Comparison of ENCODE assay signal across 7 cellular contexts in the genomic region with DNA sequence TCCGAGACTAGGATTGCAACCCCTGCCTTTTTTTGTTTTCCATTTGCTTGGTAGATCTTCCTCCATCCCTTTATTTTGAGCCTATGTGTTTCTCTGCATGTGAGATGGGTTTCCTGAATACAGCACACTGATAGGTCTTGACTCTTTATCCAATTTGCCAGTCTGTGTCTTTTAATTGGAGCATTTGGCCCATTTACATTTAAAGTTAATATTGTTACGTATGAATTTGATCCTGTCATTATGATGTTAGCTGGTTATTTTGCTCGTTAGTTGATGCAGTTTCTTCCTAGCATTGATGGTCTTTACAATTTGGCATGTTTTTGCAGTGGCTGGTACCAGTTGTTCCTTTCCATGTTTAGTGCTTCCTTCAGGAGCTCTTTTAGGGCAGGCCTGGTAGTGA. TPM values are rescaled to one million over a fixed set of nuclear protein-coding genes. Genes with fewer than 3 reads are reported as not detected.
A peak's percentile ranks its signal among the peaks of the same experiment; 100 is the strongest.
DNase-seq lines count a peak whose midpoint lies in the region; ATAC-seq, FAIRE-seq and TF ChIP-seq lines count a peak whose summit lies in the region.
"Not testable (repeated sequence)": the region's sequence is repeated elsewhere in the genome, so short reads cannot be mapped to it uniquely, and the experiment has no call there.

No MANE protein-coding gene starts in this region.

- H3K4me1 ChIP-seq in CD8-positive, alpha-beta memory T cell (ENCODE audit: insufficient read depth, low read length) = peaks cover 11% of the 10 kb centered on the region
- H3K4me1 ChIP-seq in K562 (replicated peaks in 1 of 2; ENCODE audit: control insufficient read depth in 2 of 2, insufficient read depth in 2 of 2, low read length in 2 of 2) = not testable (repeated sequence)

- not testable (repeated sequence) for FAIRE-seq in K562 (lab: Jason Lieb, UNC)

- ATAC-seq in activated B cell treated with CpG ODN at 0.5 μM for 24 hours (ENCODE audit: low read depth); activated CD8-positive, alpha-beta T cell treated with anti-CD3 and anti-CD28 coated beads for 36 hours; activated T-helper 17 cell treated with anti-CD3 and anti-CD28 coated beads, Interleukin-2, amount 50 U/mL, for 72 hours (replicated peaks); K562; memory B cell (ENCODE audit: low read depth); natural killer cell treated with Interleukin-12 subunit alpha and Interleukin-12 subunit beta and Interleukin-15 and Interleukin-18, amount 100 ng/mL, for 72 hours: not testable (repeated sequence)

- H3K79me2 ChIP-seq in K562 (ENCODE audit: control insufficient read depth, insufficient read depth, low read length) = peaks cover 45% of the 10 kb centered on the region

- not testable (repeated sequence) for H3K36me3 ChIP-seq in CD8-positive, alpha-beta memory T cell (ENCODE audit: insufficient read depth, low read length); K562 (ENCODE audit: control insufficient read depth, insufficient read depth, low read length)

- not testable (repeated sequence) for BruUV-seq in K562 (replicated peaks; lab: Mats Ljungman, UMichigan)

- TF ChIP-seq EP300 in K562 (IDR thresholded peaks at IDR 0.05; ENCODE audit: low read length) = not testable (repeated sequence)

- not testable (repeated sequence) for H2AFZ ChIP-seq in K562 (ENCODE audit: low read depth, low read length)

- H3K9me3 Mint-ChIP-seq in CD8-positive, alpha-beta memory T cell = peaks cover 5 to 11% (median 8%) of the 10 kb centered on the region in 5 donors
- H3K9me3 Mint-ChIP-seq in activated B cell treated with CpG ODN at 0.5 μM for 24 hours; activated T-helper 17 cell treated with anti-CD3 and anti-CD28 coated beads, Interleukin-2, amount 50 U/mL, for 72 hours; memory B cell: not testable (repeated sequence)
- peaks cover 30% of the 10 kb centered on the region for H3K9me3 Mint-ChIP-seq in activated CD8-positive, alpha-beta T cell treated with anti-CD3 and anti-CD28 coated beads for 36 hours
- H3K9me3 Mint-ChIP-seq in natural killer cell treated with Interleukin-12 subunit alpha and Interleukin-12 subunit beta and Interleukin-15 and Interleukin-18, amount 100 ng/mL, for 72 hours = peaks cover 13% of the 10 kb centered on the region

- H3K4me2 ChIP-seq in K562 (ENCODE audit: insufficient read depth, low read length) = not testable (repeated sequence)

- H3K4me3 ChIP-seq in CD8-positive, alpha-beta memory T cell (ENCODE audit: low read length); K562: not testable (repeated sequence)

- TF ChIP-seq CTCF in activated B cell treated with CpG ODN at 0.5 μM for 24 hours (IDR thresholded peaks at IDR 0.05); activated CD8-positive, alpha-beta T cell treated with anti-CD3 and anti-CD28 coated beads for 36 hours (IDR thresholded peaks at IDR 0.05); K562 (IDR thresholded peaks at IDR 0.05 in 2 of 3, conservative IDR thresholded peaks at IDR 0.05 in 1 of 3; ENCODE audit: insufficient read depth in 2 of 3, low read depth in 1 of 3, low read length in 3 of 3): not testable (repeated sequence)

- in situ Hi-C loops in K562 (cut with MboI) = not testable (repeated sequence)

- intact Hi-C loops in activated B cell treated with CpG ODN at 0.5 μM for 24 hours (cut with micrococcal nuclease); activated CD8-positive, alpha-beta T cell treated with anti-CD3 and anti-CD28 coated beads for 36 hours (cut with micrococcal nuclease); K562 (cut with micrococcal nuclease): not testable (repeated sequence)

- not testable (repeated sequence) for TF ChIP-seq POLR2A in K562 (conservative IDR thresholded peaks at IDR 0.05)

- peaks cover 66 to 82% (median 77%) of the 10 kb centered on the region in 3 donors for H3K4me1 Mint-ChIP-seq in CD8-positive, alpha-beta memory T cell
- H3K4me1 Mint-ChIP-seq in activated B cell treated with CpG ODN at 0.5 μM for 24 hours (peaks cover 74% of the 10 kb centered on the region), memory B cell (peaks cover 47% of the 10 kb centered on the region)
- H3K4me1 Mint-ChIP-seq in activated CD8-positive, alpha-beta T cell treated with anti-CD3 and anti-CD28 coated beads for 36 hours (ENCODE audit: low read depth) = peaks cover 52% of the 10 kb centered on the region
- H3K4me1 Mint-ChIP-seq in activated T-helper 17 cell treated with anti-CD3 and anti-CD28 coated beads, Interleukin-2, amount 50 U/mL, for 72 hours = peaks cover 62% of the 10 kb centered on the region
- H3K4me1 Mint-ChIP-seq in natural killer cell treated with Interleukin-12 subunit alpha and Interleukin-12 subunit beta and Interleukin-15 and Interleukin-18, amount 100 ng/mL, for 72 hours (ENCODE audit: low read depth in 2 of 2) = peaks cover 60 to 65% of the 10 kb centered on the region in 2 donors

- not testable (repeated sequence) for DNase-seq in CD8-positive, alpha-beta memory T cell; activated B cell treated with CpG ODN at 0.5 μM for 24 hours; activated CD8-positive, alpha-beta T cell treated with anti-CD3 and anti-CD28 coated beads for 36 hours; K562 (ENCODE audit: extremely low read depth in 1 of 4, low spot score in 3 of 4); memory B cell (ENCODE audit: low spot score in 2 of 2); natural killer cell treated with Interleukin-12 subunit alpha and Interleukin-12 subunit beta and Interleukin-15 and Interleukin-18, amount 100 ng/mL, for 72 hours (ENCODE audit: low spot score)

- H3K27me3 Mint-ChIP-seq in CD8-positive, alpha-beta memory T cell; activated B cell treated with CpG ODN at 0.5 μM for 24 hours; activated CD8-positive, alpha-beta T cell treated with anti-CD3 and anti-CD28 coated beads for 36 hours; activated T-helper 17 cell treated with anti-CD3 and anti-CD28 coated beads, Interleukin-2, amount 50 U/mL, for 72 hours; memory B cell; natural killer cell treated with Interleukin-12 subunit alpha and Interleukin-12 subunit beta and Interleukin-15 and Interleukin-18, amount 100 ng/mL, for 72 hours: not testable (repeated sequence)

- H4K20me1 ChIP-seq in K562 (replicated peaks; ENCODE audit: control insufficient read depth, insufficient read depth, low read length) = not testable (repeated sequence)

- TF ChIP-seq RAD21 in K562 (CRISPR knock-in tag; conservative IDR thresholded peaks at IDR 0.05 in 1 of 2, IDR thresholded peaks at IDR 0.05 in 1 of 2) = not testable (repeated sequence)

- not testable (repeated sequence) for H3K9ac ChIP-seq in K562 (ENCODE audit: insufficient read depth in 1 of 2, low read depth in 2 of 2, low read length in 2 of 2)

- H3K9me1 ChIP-seq in K562 (ENCODE audit: control insufficient read depth, insufficient read depth, low read length) = not testable (repeated sequence)

- H3K27ac Mint-ChIP-seq in CD8-positive, alpha-beta memory T cell = peak overlapping the region in 4 of 8 donors; percentile 10 to 60 (median 32)
- H3K27ac Mint-ChIP-seq in activated B cell treated with CpG ODN at 0.5 μM for 24 hours (peak overlapping the region; percentile 50), memory B cell (peak overlapping the region; percentile 60)
- H3K27ac Mint-ChIP-seq in activated CD8-positive, alpha-beta T cell treated with anti-CD3 and anti-CD28 coated beads for 36 hours = peak overlapping the region; percentile 43
- H3K27ac Mint-ChIP-seq in activated T-helper 17 cell treated with anti-CD3 and anti-CD28 coated beads, Interleukin-2, amount 50 U/mL, for 72 hours = peak overlapping the region; percentile 65
- peak overlapping the region in 1 of 2 donors; percentile 36 for H3K27ac Mint-ChIP-seq in natural killer cell treated with Interleukin-12 subunit alpha and Interleukin-12 subunit beta and Interleukin-15 and Interleukin-18, amount 100 ng/mL, for 72 hours

- CTCF ChIA-PET in CD8-positive, alpha-beta memory T cell (lab: Charles Lee); activated B cell treated with CpG ODN at 0.5 μM for 24 hours (lab: Charles Lee); activated CD8-positive, alpha-beta T cell treated with anti-CD3 and anti-CD28 coated beads for 36 hours (lab: Charles Lee); K562 (lab: Yijun Ruan, JAX; ENCODE audit: low intra/inter-chr PET ratio): not testable (repeated sequence)

- H3K36me3 Mint-ChIP-seq in CD8-positive, alpha-beta memory T cell = peaks cover 8 to 27% (median 14%) of the 10 kb centered on the region in 3 donors
- H3K36me3 Mint-ChIP-seq in activated B cell treated with CpG ODN at 0.5 μM for 24 hours (ENCODE audit: low read depth) = peaks cover 38% of the 10 kb centered on the region
- H3K36me3 Mint-ChIP-seq in activated CD8-positive, alpha-beta T cell treated with anti-CD3 and anti-CD28 coated beads for 36 hours (ENCODE audit: low read depth) = peaks cover 52% of the 10 kb centered on the region
- peaks cover 65% of the 10 kb centered on the region for H3K36me3 Mint-ChIP-seq in activated T-helper 17 cell treated with anti-CD3 and anti-CD28 coated beads, Interleukin-2, amount 50 U/mL, for 72 hours (ENCODE audit: low read depth)
- peaks cover 34% of the 10 kb centered on the region for H3K36me3 Mint-ChIP-seq in memory B cell
- peaks cover 31% of the 10 kb centered on the region for H3K36me3 Mint-ChIP-seq in natural killer cell treated with Interleukin-12 subunit alpha and Interleukin-12 subunit beta and Interleukin-15 and Interleukin-18, amount 100 ng/mL, for 72 hours

- H3K27me3 ChIP-seq in CD8-positive, alpha-beta memory T cell (ENCODE audit: insufficient read depth, low read length, poor library complexity, severe bottlenecking); K562 (ENCODE audit: control insufficient read depth in 2 of 2, insufficient read depth in 2 of 2, low read length in 2 of 2): not testable (repeated sequence)

- peak overlapping the region in 4 of 7 donors; percentile 22 to 45 (median 43) for H3K4me3 Mint-ChIP-seq in CD8-positive, alpha-beta memory T cell
- not testable (repeated sequence) for H3K4me3 Mint-ChIP-seq in activated B cell treated with CpG ODN at 0.5 μM for 24 hours; activated CD8-positive, alpha-beta T cell treated with anti-CD3 and anti-CD28 coated beads for 36 hours
- H3K4me3 Mint-ChIP-seq in activated T-helper 17 cell treated with anti-CD3 and anti-CD28 coated beads, Interleukin-2, amount 50 U/mL, for 72 hours = peak overlapping the region; percentile 65
- peak overlapping the region; percentile 21 for H3K4me3 Mint-ChIP-seq in memory B cell
- H3K4me3 Mint-ChIP-seq in natural killer cell treated with Interleukin-12 subunit alpha and Interleukin-12 subunit beta and Interleukin-15 and Interleukin-18, amount 100 ng/mL, for 72 hours = peak overlapping the region; percentile 76

- POLR2A ChIA-PET in CD8-positive, alpha-beta memory T cell (lab: Charles Lee); activated B cell treated with CpG ODN at 0.5 μM for 24 hours (lab: Charles Lee); activated CD8-positive, alpha-beta T cell treated with anti-CD3 and anti-CD28 coated beads for 36 hours (lab: Charles Lee): not testable (repeated sequence)
- POLR2A ChIA-PET in K562 (lab: Yijun Ruan, JAX) = interaction anchor here (2.4 kb wide), 1 partner anchor 9 kb away, joined by 11 read pairs; no protein-coding TSS in a partner anchor

- WGBS in K562 (ENCODE audit: insufficient coverage, low coverage, missing lambda C conversion rate) = 92% methylated on average over 3 of the region's 3 CpGs

- not testable (repeated sequence) for H3K9me3 ChIP-seq in CD8-positive, alpha-beta memory T cell (ENCODE audit: low read length); K562 (replicated peaks; ENCODE audit: control insufficient read depth, insufficient read depth, low read depth, low read length)

- H3K27ac ChIP-seq in CD8-positive, alpha-beta memory T cell (ENCODE audit: low read depth, low read length); K562 (ENCODE audit: extremely low read depth, low read depth, low read length): not testable (repeated sequence)

RNA-seq across cellular contexts. Expression of a gene that starts 32.9 kb away (rescaled TPM):
- total RNA-seq in CD8-positive, alpha-beta memory T cell = 10 to 100 TPM; 66.6 to 67.6 TPM
- 109 TPM for polyA plus RNA-seq in CD8-positive, alpha-beta memory T cell
- total RNA-seq in activated B cell treated with CpG ODN at 0.5 μM for 24 hours (121 and 125 TPM in 2 replicates), K562 (2014; rRNA removed) (15.9 and 24.7 TPM in 2 replicates), K562 (2014; rRNA removed; fragmentation: Illumina TruSeq; extraction: Trizol) (23.6 and 29.9 TPM in 2 replicates), K562 (2015; rRNA removed; fragmentation: Illumina TruSeq; extraction: Trizol) (24.7 and 28.2 TPM in 2 replicates), K562 (2021) (24.2 and 25.4 TPM in 2 replicates)
- total RNA-seq in activated CD8-positive, alpha-beta T cell treated with anti-CD3 and anti-CD28 coated beads for 36 hours = 10 to 100 TPM; 62.5 to 68.4 TPM
- total RNA-seq in activated T-helper 17 cell treated with anti-CD3 and anti-CD28 coated beads, Interleukin-2, amount 50 U/mL, for 72 hours = 100 to 1,000 TPM; 104 to 170 TPM
- 17.5 and 89.7 TPM in 2 replicates for total RNA-seq in K562 (2011; cell fraction: chromatin; rRNA removed; ENCODE audit: low replicate concordance)
- total RNA-seq in K562 (2011; cell fraction: nucleolus; rRNA removed) = 16.0 and 17.8 TPM in 2 replicates
- 20.1 and 30.6 TPM in 2 replicates for total RNA-seq in K562 (2011; cell fraction: nucleoplasm; rRNA removed)
- polyA plus RNA-seq in K562 (2011; rRNA removed) (10.7 and 11.8 TPM in 2 replicates), K562 (2014; fragmentation: Illumina TruSeq; extraction: Trizol) (9.5 and 16.0 TPM in 2 replicates), K562 (2014; fragmentation: Nextera tagmentation; extraction: Ambion mirVana) (10 to 100 TPM; 12.3 to 15.7 TPM), K562 (2014; rRNA removed) (5.8 and 6.6 TPM in 2 replicates)
- polyA plus RNA-seq in K562 (2011; cell fraction: cytosol; rRNA removed) = 1.3 and 3.0 TPM in 2 replicates
- 18.0 and 18.6 TPM in 2 replicates for polyA plus RNA-seq in K562 (2011; cell fraction: nucleus; rRNA removed)
- polyA plus RNA-seq in K562 (2012) = 10.7 and 12.0 TPM in 2 replicates
- polyA minus RNA-seq in K562 (2011; rRNA and poly(A)+ RNA removed) = 88.7 and 115 TPM in 2 replicates
- polyA minus RNA-seq in K562 (2011; cell fraction: cytosol; rRNA and poly(A)+ RNA removed) = 21.7 and 26.1 TPM in 2 replicates
- polyA minus RNA-seq in K562 (2011; cell fraction: nucleus; rRNA and poly(A)+ RNA removed) = 29.1 and 58.8 TPM in 2 replicates
- 100 to 1,000 TPM; 133 to 174 TPM for total RNA-seq in natural killer cell treated with Interleukin-12 subunit alpha and Interleukin-12 subunit beta and Interleukin-15 and Interleukin-18, amount 100 ng/mL, for 72 hours
